18 cellular contexts compared by ENCODE assay signal in genomic region chr6:44024597-44025219, GRCh38.
DNase-seq lines count a peak whose midpoint lies in the region; ATAC-seq and TF ChIP-seq lines count a peak whose summit lies in the region.
"Had no signal": no experiment of that assay in that cellular context is flagged by ENCODE, and none has a peak within 500 bp of the region (broad histone marks: within the 10 kb centered on the region; RNA-seq: fewer than 3 reads in every experiment).

No MANE protein-coding gene starts in this region.

- ATAC-seq in activated CD4-positive, alpha-beta T cell treated with anti-CD3 and anti-CD28 coated beads for 36 hours, result no peak
- ATAC-seq in Right ventricle myocardium inferior (no peak), gastrocnemius medialis (no peak)

- H3K4me1 Mint-ChIP-seq in activated CD4-positive, alpha-beta T cell treated with anti-CD3 and anti-CD28 coated beads for 36 hours, result no peaks in the 10 kb centered on the region
- peaks cover 17% of the 10 kb centered on the region for H3K4me1 Mint-ChIP-seq in endodermal cell
- H3K4me1 Mint-ChIP-seq: CD4-positive, alpha-beta memory T cell; immature natural killer cell had no signal

- H3K4me3 ChIP-seq in NT2/D1 (ENCODE audit: insufficient read length, low read depth), result no peak overlapping the region
- H3K4me3 ChIP-seq in endodermal cell (ENCODE audit: low read length), result no peak overlapping the region
- no peak overlapping the region for H3K4me3 ChIP-seq in sigmoid colon
- H3K4me3 ChIP-seq in gastrocnemius medialis, result no peak overlapping the region
- H3K4me3 ChIP-seq: coronary artery had no signal

- no peaks in the 10 kb centered on the region for H3K27me3 ChIP-seq in NT2/D1 (ENCODE audit: insufficient read depth, insufficient read length)
- no peaks in the 10 kb centered on the region for H3K27me3 ChIP-seq in endodermal cell (ENCODE audit: control insufficient read depth, insufficient read depth, low read length, poor library complexity, severe bottlenecking)
- H3K27me3 ChIP-seq in sigmoid colon, result no peaks in the 10 kb centered on the region
- H3K27me3 ChIP-seq in gastrocnemius medialis, result no peaks in the 10 kb centered on the region

- no peaks in the 10 kb centered on the region for H3K9me3 Mint-ChIP-seq in activated CD4-positive, alpha-beta T cell treated with anti-CD3 and anti-CD28 coated beads for 36 hours (ENCODE audit: low read depth)
- H3K9me3 Mint-ChIP-seq in endodermal cell, result no peaks in the 10 kb centered on the region
- H3K9me3 Mint-ChIP-seq: activated CD4-positive, alpha-beta memory T cell treated with anti-CD3 and anti-CD28 coated beads for 36 hours; CD4-positive, alpha-beta memory T cell; immature natural killer cell; mesothelial cell of epicardium had no signal

- peaks cover 6% of the 10 kb centered on the region for H3K27me3 Mint-ChIP-seq in activated CD4-positive, alpha-beta T cell treated with anti-CD3 and anti-CD28 coated beads for 36 hours
- H3K27me3 Mint-ChIP-seq in endodermal cell (ENCODE audit: insufficient read depth), result peaks cover under 1% of the 10 kb centered on the region

- H3K36me3 Mint-ChIP-seq in activated CD4-positive, alpha-beta T cell treated with anti-CD3 and anti-CD28 coated beads for 36 hours (ENCODE audit: low read depth), result no peaks in the 10 kb centered on the region
- no peaks in the 10 kb centered on the region for H3K36me3 Mint-ChIP-seq in endodermal cell (ENCODE audit: low read depth)
- H3K36me3 Mint-ChIP-seq: activated CD4-positive, alpha-beta memory T cell treated with anti-CD3 and anti-CD28 coated beads for 36 hours; CD4-positive, alpha-beta memory T cell; immature natural killer cell; mesothelial cell of epicardium had no signal

- no peaks in the 10 kb centered on the region for H3K36me3 ChIP-seq in NT2/D1 (ENCODE audit: insufficient read depth, insufficient read length, low read length)
- no peaks in the 10 kb centered on the region for H3K36me3 ChIP-seq in endodermal cell (ENCODE audit: control insufficient read depth, insufficient read depth, low read length)
- no peaks in the 10 kb centered on the region for H3K36me3 ChIP-seq in sigmoid colon
- no peaks in the 10 kb centered on the region for H3K36me3 ChIP-seq in gastrocnemius medialis

- DNase-seq in activated CD4-positive, alpha-beta T cell treated with anti-CD3 and anti-CD28 coated beads for 36 hours, result peak; percentile 10
- DNase-seq in activated CD4-positive, alpha-beta T cell treated with anti-CD3 and anti-CD28 coated beads, Interleukin-2, amount 50 U/mL, for 48 hours, result no peak
- DNase-seq in NT2/D1 (ENCODE audit: low read depth, low spot score), result no peak
- peak; percentile 54 for DNase-seq in endodermal cell
- peak; percentile 54 for DNase-seq in sigmoid colon
- DNase-seq in Right ventricle myocardium inferior (ENCODE audit: missing footprints), result no peak
- DNase-seq in gastrocnemius medialis, result no peak
- no peak for DNase-seq in putamen (ENCODE audit: low spot score)
- DNase-seq: activated CD4-positive, alpha-beta memory T cell treated with anti-CD3 and anti-CD28 coated beads for 36 hours; CD4-positive, alpha-beta memory T cell; GOT3; immature natural killer cell; MM.1S; SIG-M5; stimulated activated CD4-positive, alpha-beta T cell treated with anti-CD3 and anti-CD28 coated beads, Interleukin-4, amount 100 ng/mL, for 4 hours; T1000 had no signal

- H3K4me1 ChIP-seq in NT2/D1 (ENCODE audit: insufficient read depth, insufficient read length) (peaks cover 3% of the 10 kb centered on the region), endodermal cell (ENCODE audit: control insufficient read depth, insufficient read depth, low read length) (peaks cover 11% of the 10 kb centered on the region), sigmoid colon (peaks cover 0 to 11% (median 3%) of the 10 kb centered on the region in 4 donors), gastrocnemius medialis (peaks cover 0 to 11% of the 10 kb centered on the region in 2 donors)

- TF ChIP-seq POLR2A in sigmoid colon (IDR thresholded peaks at IDR 0.05) (no peak), gastrocnemius medialis (IDR thresholded peaks at IDR 0.05) (no peak)

- POLR2A ChIA-PET in activated CD4-positive, alpha-beta T cell treated with anti-CD3 and anti-CD28 coated beads for 36 hours (lab: Charles Lee), result interaction anchor here (0.7 kb wide), 1 partner anchor 198 kb away, joined by 3 read pairs; no protein-coding TSS in a partner anchor

- H3K27ac ChIP-seq in endodermal cell (ENCODE audit: low read depth, low read length) (no peak overlapping the region), sigmoid colon (no peak overlapping the region), gastrocnemius medialis (no peak overlapping the region)
- H3K27ac ChIP-seq: coronary artery had no signal

- TF ChIP-seq CTCF in endodermal cell (conservative IDR thresholded peaks at IDR 0.05), result no peak
- TF ChIP-seq CTCF in sigmoid colon (IDR thresholded peaks at IDR 0.05), result no peak
- TF ChIP-seq CTCF in gastrocnemius medialis (IDR thresholded peaks at IDR 0.05 in 4 of 5, conservative IDR thresholded peaks at IDR 0.05 in 1 of 5), result no peak

- H3K27ac Mint-ChIP-seq in activated CD4-positive, alpha-beta T cell treated with anti-CD3 and anti-CD28 coated beads for 36 hours, result no peak overlapping the region
- H3K27ac Mint-ChIP-seq in endodermal cell, result peak overlapping the region; percentile 74
- H3K27ac Mint-ChIP-seq: activated CD4-positive, alpha-beta memory T cell treated with anti-CD3 and anti-CD28 coated beads for 36 hours; CD4-positive, alpha-beta memory T cell; immature natural killer cell; mesothelial cell of epicardium had no signal

- 73 to 76% methylated on average over 3 to 6 of the region's 6 CpGs for WGBS in endodermal cell (ENCODE audit: insufficient coverage in 1 of 2, insufficient read length in 1 of 2), 2 experiments
- 22 to 31% methylated on average over 6 of the region's 6 CpGs for WGBS in sigmoid colon, 2 donors

- CTCF ChIA-PET in activated CD4-positive, alpha-beta T cell treated with anti-CD3 and anti-CD28 coated beads for 36 hours (lab: Charles Lee), result no interaction called here

- no peak overlapping the region for H3K4me3 Mint-ChIP-seq in activated CD4-positive, alpha-beta T cell treated with anti-CD3 and anti-CD28 coated beads for 36 hours
- no peak overlapping the region for H3K4me3 Mint-ChIP-seq in endodermal cell
- H3K4me3 Mint-ChIP-seq: activated CD4-positive, alpha-beta memory T cell treated with anti-CD3 and anti-CD28 coated beads for 36 hours; CD4-positive, alpha-beta memory T cell; immature natural killer cell; mesothelial cell of epicardium had no signal

- in situ Hi-C loops in gastrocnemius medialis (cut with MboI; ENCODE audit: low sequenced_read_pairs in 4 of 4), result no loop called here

- H3K9ac ChIP-seq in NT2/D1 (ENCODE audit: insufficient read length, low read depth) (peak overlapping the region; percentile 36), endodermal cell (ENCODE audit: extremely low read depth, low read length, poor library complexity, severe bottlenecking) (no peak overlapping the region)

- TF ChIP-seq EP300 in sigmoid colon (IDR thresholded peaks at IDR 0.05), result no peak

- intact Hi-C loops in activated CD4-positive, alpha-beta T cell treated with anti-CD3 and anti-CD28 coated beads for 36 hours (cut with DNase I, micrococcal nuclease), result no loop called here
- intact Hi-C loops in sigmoid colon (cut with DNase I), result no loop called here
- intact Hi-C loops in Right ventricle myocardium inferior (cut with DNase I), result no loop called here
- intact Hi-C loops in gastrocnemius medialis (cut with DNase I; ENCODE audit: low total_unique reads), result no loop called here

- H3K9me3 ChIP-seq in NT2/D1 (ENCODE audit: insufficient read depth, low read length) (no peaks in the 10 kb centered on the region), endodermal cell (ENCODE audit: control insufficient read depth, low read length) (no peaks in the 10 kb centered on the region), sigmoid colon (no peaks in the 10 kb centered on the region), gastrocnemius medialis (no peaks in the 10 kb centered on the region)

Comparison
In these comparisons a context has a peak if more than half of its experiments do, and no peak if none do; other contexts are left out.
1. DNase-seq: peak in activated CD4-positive, alpha-beta T cell treated with anti-CD3 and anti-CD28 coated beads for 36 hours (single experiment), endodermal cell (single experiment) and sigmoid colon (single experiment); none in activated CD4-positive, alpha-beta T cell treated with anti-CD3 and anti-CD28 coated beads, Interleukin-2, amount 50 U/mL, for 48 hours (0 of 2), NT2/D1 (single experiment), Right ventricle myocardium inferior (single experiment), gastrocnemius medialis (0 of 2) and putamen (single experiment).